ENCODE assay signal across 19 cellular contexts in genomic region chr14:99660794-99661193, GRCh38. TPM values are rescaled to one million over a fixed set of nuclear protein-coding genes. Genes with fewer than 3 reads are reported as not detected.
A peak's percentile ranks its signal among the peaks of the same experiment; 100 is the strongest.
DNase-seq lines count a peak whose midpoint lies in the region; ATAC-seq, FAIRE-seq and TF ChIP-seq lines count a peak whose summit lies in the region.
"Had no signal": no experiment of that assay in that cellular context is flagged by ENCODE, and none has a peak within 500 bp of the region (broad histone marks: within the 10 kb centered on the region; RNA-seq: fewer than 3 reads in every experiment).

No MANE protein-coding gene starts in this region.

- no peaks in the 10 kb centered on the region for H3K79me1 ChIP-seq in neuronal stem cell (ENCODE audit: low read depth, low read length)

- H4K20me1 ChIP-seq in astrocyte (ENCODE audit: insufficient read depth, low read length), result no peaks in the 10 kb centered on the region

- H3K4me1 Mint-ChIP-seq in astrocyte (ENCODE audit: low read depth, unreplicated experiment) (peaks cover 13% of the 10 kb centered on the region), Calu3 (ENCODE audit: low read depth, unreplicated experiment) (peaks cover 9% of the 10 kb centered on the region)
- no peaks in the 10 kb centered on the region for H3K4me1 Mint-ChIP-seq in stimulated activated memory B cell treated with anti-CD40 and anti-IgM and Interleukin-4, amounts not matched to agents 10 μg/mL and 1 μg/mL and 100 μg/mL, for 72 hours

- H3K4me2 ChIP-seq in astrocyte (ENCODE audit: low read length) (peak overlapping the region; percentile 25), neuronal stem cell (ENCODE audit: insufficient read depth, low read length, poor library complexity, severe bottlenecking) (no peak overlapping the region)
- H3K4me2 ChIP-seq: A549 had no signal

- H3K27me3 ChIP-seq in HUES6 (ENCODE audit: control insufficient read depth, insufficient read depth, low read length), result peaks cover 35% of the 10 kb centered on the region
- H3K27me3 ChIP-seq in astrocyte (ENCODE audit: insufficient read depth, low read length), result peaks cover 3% of the 10 kb centered on the region
- peaks cover 0 to 8% (median 0%) of the 10 kb centered on the region in 3 experiments for H3K27me3 ChIP-seq in neuronal stem cell (ENCODE audit: control insufficient read depth in 3 of 3, insufficient read depth in 3 of 3, low read depth in 1 of 3, low read length in 3 of 3)

- no peaks in the 10 kb centered on the region for H3K36me3 ChIP-seq in HUES6 (ENCODE audit: control insufficient read depth, insufficient read depth, low read length)
- H3K36me3 ChIP-seq in astrocyte (ENCODE audit: insufficient read depth, low read length), result no peaks in the 10 kb centered on the region
- H3K36me3 ChIP-seq in neuronal stem cell (replicated peaks in 1 of 2; ENCODE audit: control insufficient read depth in 2 of 2, insufficient read depth in 2 of 2, low read length in 2 of 2), result no peaks in the 10 kb centered on the region

- H3K4me3 ChIP-seq in HUES6 (ENCODE audit: low read depth, low read length) (peak overlapping the region; percentile 51; the same call in 1 of the 2 replicates), astrocyte (ENCODE audit: insufficient read depth, low read depth, low read length) (no peak overlapping the region), neuronal stem cell (ENCODE audit: low read length in 2 of 2) (no peak overlapping the region)
- H3K4me3 ChIP-seq: A549, K562, SK-N-MC had no signal

- intact Hi-C loops in Calu3 (cut with micrococcal nuclease; ENCODE audit: unreplicated experiment), result no loop called here

- H3K14ac ChIP-seq in neuronal stem cell (ENCODE audit: low read length), result no peak overlapping the region

- no peak for FAIRE-seq in astrocyte (lab: Jason Lieb, UNC)
- FAIRE-seq: A549, D721Med, K562 had no signal

- peaks cover 34% of the 10 kb centered on the region for H3K27me3 Mint-ChIP-seq in astrocyte (ENCODE audit: low read depth, unreplicated experiment)
- peaks cover 63% of the 10 kb centered on the region for H3K27me3 Mint-ChIP-seq in stimulated activated memory B cell treated with anti-CD40 and anti-IgM and Interleukin-4, amounts not matched to agents 10 μg/mL and 1 μg/mL and 100 μg/mL, for 72 hours
- peaks cover 73% of the 10 kb centered on the region for H3K27me3 Mint-ChIP-seq in Calu3 (ENCODE audit: unreplicated experiment)

- no peak overlapping the region for H2BK12ac ChIP-seq in neuronal stem cell (ENCODE audit: low read length)

- no CpG with 5 or more reads among the region's 4 CpGs for WGBS in neuronal stem cell (ENCODE audit: extremely low coverage in 2 of 2, insufficient read length in 2 of 2, insufficient replicate concordance in 1 of 2), 2 donors

- H3K27ac Mint-ChIP-seq in astrocyte (ENCODE audit: unreplicated experiment), result no peak overlapping the region
- no peak overlapping the region for H3K27ac Mint-ChIP-seq in stimulated activated memory B cell treated with anti-CD40 and anti-IgM and Interleukin-4, amounts not matched to agents 10 μg/mL and 1 μg/mL and 100 μg/mL, for 72 hours
- no peak overlapping the region for H3K27ac Mint-ChIP-seq in Calu3 (ENCODE audit: unreplicated experiment)

- no peak overlapping the region for H4K91ac ChIP-seq in neuronal stem cell (ENCODE audit: low read depth, low read length, poor library complexity)

- H3K27ac ChIP-seq in HUES6 (ENCODE audit: low read depth, low read length), result no peak overlapping the region; the same call in 1 of the 2 replicates
- no peak overlapping the region for H3K27ac ChIP-seq in astrocyte (ENCODE audit: low read depth, low read length)
- H3K27ac ChIP-seq in neuronal stem cell (replicated peaks; ENCODE audit: low read length), result no peak overlapping the region
- H3K27ac ChIP-seq: SK-N-MC had no signal

- DNase-seq in Daoy (ENCODE audit: low read depth) (peak; percentile 81), astrocyte (ENCODE audit: low read depth) (no peak), neuronal stem cell (ENCODE audit: low spot score) (no peak), NCI-H1436 (lab: John Stamatoyannopoulos, UW) (no peak), Calu3 (no peak)
- DNase-seq: AML-193; CD4-positive, alpha-beta memory T cell; DMS79 treated with DMSO at 0.1 percent for 48 hours; GF-D8; NCI-H2107; NCI-H345; NCI-H526 treated with DMSO at 0.1 percent for 48 hours had no signal

- H3K36me3 Mint-ChIP-seq in astrocyte (ENCODE audit: low read depth, unreplicated experiment) (peaks cover 3% of the 10 kb centered on the region), Calu3 (ENCODE audit: insufficient read depth, unreplicated experiment) (no peaks in the 10 kb centered on the region)
- no peaks in the 10 kb centered on the region for H3K36me3 Mint-ChIP-seq in stimulated activated memory B cell treated with anti-CD40 and anti-IgM and Interleukin-4, amounts not matched to agents 10 μg/mL and 1 μg/mL and 100 μg/mL, for 72 hours
- H3K36me3 Mint-ChIP-seq: CD4-positive, alpha-beta memory T cell had no signal

- peak overlapping the region; percentile 11 for H2AFZ ChIP-seq in astrocyte (ENCODE audit: low read depth, low read length)
- no peak overlapping the region for H2AFZ ChIP-seq in neuronal stem cell (ENCODE audit: low read length)

- H3K4me3 Mint-ChIP-seq in astrocyte (ENCODE audit: unreplicated experiment) (no peak overlapping the region), Calu3 (ENCODE audit: low read depth, unreplicated experiment) (no peak overlapping the region)
- H3K4me3 Mint-ChIP-seq in stimulated activated memory B cell treated with anti-CD40 and anti-IgM and Interleukin-4, amounts not matched to agents 10 μg/mL and 1 μg/mL and 100 μg/mL, for 72 hours, result no peak overlapping the region

- peak overlapping the region; percentile 65 for H2AK5ac ChIP-seq in neuronal stem cell (ENCODE audit: low read depth, low read length)

- no peak overlapping the region for H3K23ac ChIP-seq in neuronal stem cell (ENCODE audit: low read depth, low read length, poor library complexity)

- H4K8ac ChIP-seq in neuronal stem cell (ENCODE audit: low read depth, low read length), result no peak overlapping the region

- peak overlapping the region; percentile 55 for H3K9ac ChIP-seq in HUES6 (ENCODE audit: low read length)
- no peak overlapping the region for H3K9ac ChIP-seq in astrocyte (ENCODE audit: low read length)
- no peak overlapping the region for H3K9ac ChIP-seq in neuronal stem cell (ENCODE audit: low read depth, low read length, poor library complexity)

- H3K4ac ChIP-seq in neuronal stem cell (ENCODE audit: low read length), result no peak overlapping the region

- H3K9me3 Mint-ChIP-seq in astrocyte (ENCODE audit: unreplicated experiment) (no peaks in the 10 kb centered on the region), Calu3 (ENCODE audit: low read depth, unreplicated experiment) (no peaks in the 10 kb centered on the region)
- H3K9me3 Mint-ChIP-seq in stimulated activated memory B cell treated with anti-CD40 and anti-IgM and Interleukin-4, amounts not matched to agents 10 μg/mL and 1 μg/mL and 100 μg/mL, for 72 hours, result peaks cover 3% of the 10 kb centered on the region
- H3K9me3 Mint-ChIP-seq: CD4-positive, alpha-beta memory T cell had no signal

- ATAC-seq in stimulated activated memory B cell treated with anti-CD40 and anti-IgM and Interleukin-4, amounts not matched to agents 10 μg/mL and 1 μg/mL and 100 μg/mL, for 72 hours, result no peak
- no peak for ATAC-seq in esophagus mucosa
- ATAC-seq: A549, K562 had no signal

- H2BK5ac ChIP-seq in neuronal stem cell (ENCODE audit: low read length), result no peak overlapping the region

- H3K79me2 ChIP-seq in astrocyte (ENCODE audit: insufficient read depth, low read length), result no peaks in the 10 kb centered on the region

- no peak overlapping the region for H2BK120ac ChIP-seq in neuronal stem cell (ENCODE audit: low read depth, low read length)

- H3K9me3 ChIP-seq in HUES6 (ENCODE audit: control insufficient read depth, insufficient read depth, low read depth, low read length), result no peaks in the 10 kb centered on the region
- H3K9me3 ChIP-seq in astrocyte (ENCODE audit: insufficient read depth, low read depth, low read length), result no peaks in the 10 kb centered on the region
- H3K9me3 ChIP-seq in neuronal stem cell (replicated peaks in 1 of 2; ENCODE audit: control insufficient read depth in 2 of 2, insufficient read depth in 1 of 2, low read depth in 1 of 2, low read length in 2 of 2), result peaks cover 0 to 3% of the 10 kb centered on the region in 2 donors
- H3K9me3 ChIP-seq: A549 had no signal

- no TSS peak for BruUV-seq in Calu3 (replicated peaks; lab: Mats Ljungman, UMichigan)

- H3K18ac ChIP-seq in neuronal stem cell (ENCODE audit: low read length), result peak overlapping the region; percentile 68

- no peak for TF ChIP-seq CTCF in astrocyte (IDR thresholded peaks at IDR 0.05; ENCODE audit: insufficient read depth, low read depth, low read length)
- TF ChIP-seq CTCF in Calu3 (IDR thresholded peaks at IDR 0.05; ENCODE audit: unreplicated experiment), result no peak

- H3K4me1 ChIP-seq in HUES6 (ENCODE audit: control insufficient read depth, insufficient read depth, low read length) (peaks cover 50% of the 10 kb centered on the region), astrocyte (ENCODE audit: insufficient read depth, low read length) (peaks cover 10% of the 10 kb centered on the region), neuronal stem cell (ENCODE audit: control insufficient read depth in 2 of 2, insufficient read depth in 1 of 2, low read depth in 1 of 2, low read length in 2 of 2) (peaks cover 33 to 43% of the 10 kb centered on the region in 2 donors)

- H2BK15ac ChIP-seq in neuronal stem cell (ENCODE audit: low read length), result peak overlapping the region; percentile 46

- CTCF ChIA-PET in Calu3 (lab: Charles Lee), result no interaction called here

RNA-seq across cellular contexts. Expression of gene HHIPL1, which starts 15.9 kb away (rescaled TPM):
- 1.2 and 2.5 TPM in 2 replicates for total RNA-seq in Daoy (2014; rRNA removed; shearing (Covaris generic))
- 0.86 and 1.1 TPM in 2 replicates for total RNA-seq in astrocyte
- 0.67 TPM for polyA plus RNA-seq in neuronal stem cell (2013, experiment 1 of 2)
- polyA plus RNA-seq in neuronal stem cell (2013, experiment 2 of 2), result 0.71 TPM
- total RNA-seq in esophagus mucosa, result 0.28 TPM
- total RNA-seq in Calu3 (2022), result 0.22 TPM in 1 of 2 replicates, not detected in the other
- total RNA-seq: K562 had no signal
- polyA plus RNA-seq: CD4-positive, alpha-beta memory T cell; K562 had no signal

RNA-seq across cellular contexts. Expression of gene CYP46A1, which starts 23.3 kb away (rescaled TPM):
- total RNA-seq in Daoy (2014; rRNA removed; shearing (Covaris generic)), result 0.06 and 0.15 TPM in 2 replicates
- 0.41 and 0.52 TPM in 2 replicates for total RNA-seq in astrocyte
- 1.5 TPM for polyA plus RNA-seq in neuronal stem cell (2013, experiment 1 of 2)
- 1.6 TPM for polyA plus RNA-seq in neuronal stem cell (2013, experiment 2 of 2)
- total RNA-seq in esophagus mucosa, result not detected
- not detected in 2 replicates for total RNA-seq in Calu3 (2022)
- total RNA-seq: K562 had no signal
- polyA plus RNA-seq: CD4-positive, alpha-beta memory T cell; K562 had no signal

RNA-seq across cellular contexts. Expression of gene CCDC85C, which starts 56.8 kb away (rescaled TPM):
- 16.6 and 19.4 TPM in 2 replicates for total RNA-seq in Daoy (2014; rRNA removed; shearing (Covaris generic))
- 8.4 and 16.6 TPM in 2 replicates for total RNA-seq in astrocyte
- polyA plus RNA-seq in neuronal stem cell (2013, experiment 1 of 2), result 22.3 TPM
- 22.5 TPM for polyA plus RNA-seq in neuronal stem cell (2013, experiment 2 of 2)
- 50.2 TPM for total RNA-seq in esophagus mucosa
- total RNA-seq in Calu3 (2022), result 44.6 and 45.1 TPM in 2 replicates
